Comparison of ENCODE assay signal across 7 cellular contexts in genomic region chr1:207309775-207310273, GRCh38.
DNase-seq lines count a peak whose midpoint lies in the region; ATAC-seq and FAIRE-seq lines count a peak whose summit lies in the region.

No MANE protein-coding gene starts in this region.

- H3K27me3 ChIP-seq in duodenal mucosa (ENCODE audit: control insufficient read depth in 1 of 2, insufficient read depth in 2 of 2, low read length in 2 of 2) (no peaks in the 10 kb centered on the region), muscle layer of duodenum (ENCODE audit: low read depth, low read length) (no peaks in the 10 kb centered on the region)

- FAIRE-seq in GM19239 (lab: Jason Lieb, UNC): peak; percentile 31

- H3K4me1 ChIP-seq in duodenal mucosa (ENCODE audit: control insufficient read depth in 1 of 2, insufficient read depth in 2 of 2, low read length in 2 of 2) (peaks cover 14 to 20% of the 10 kb centered on the region in 2 donors), muscle layer of duodenum (ENCODE audit: control insufficient read depth in 1 of 2, insufficient read depth in 2 of 2, low read length in 2 of 2) (peaks cover 4 to 15% of the 10 kb centered on the region in 2 donors)

- H3K9ac ChIP-seq in duodenal mucosa (ENCODE audit: low read depth in 1 of 2, low read length in 2 of 2): peak overlapping the region in 1 of 2 donors; percentile 3

- no peaks in the 10 kb centered on the region for H3K9me3 ChIP-seq in duodenal mucosa (ENCODE audit: control insufficient read depth in 1 of 2, low read length in 2 of 2)
- no peaks in the 10 kb centered on the region for H3K9me3 ChIP-seq in muscle layer of duodenum (ENCODE audit: control insufficient read depth in 1 of 2, low read length in 2 of 2)

- DNase-seq in GM19239 (ENCODE audit: insufficient read length, low spot score): no peak
- DNase-seq in OCI-M1 (lab: John Stamatoyannopoulos, UW): peak; percentile 96
- DNase-seq in NCI-H1048 (lab: John Stamatoyannopoulos, UW): no peak
- no peak for DNase-seq in NCI-H345 treated with DMSO at 0.1 percent for 48 hours (lab: John Stamatoyannopoulos, UW; ENCODE audit: unreplicated experiment)

- H3K36me3 ChIP-seq in duodenal mucosa (ENCODE audit: control insufficient read depth in 1 of 2, insufficient read depth in 2 of 2, low read length in 2 of 2) (no peaks in the 10 kb centered on the region), muscle layer of duodenum (ENCODE audit: control insufficient read depth in 1 of 2, insufficient read depth in 2 of 2, low read length in 2 of 2) (no peaks in the 10 kb centered on the region)

- ATAC-seq in HG03159 (IDR thresholded peaks at IDR 0.05; ENCODE audit: unreplicated experiment): no peak

- H3K4me3 ChIP-seq in duodenal mucosa (ENCODE audit: low read depth in 1 of 2, low read length in 2 of 2): peak overlapping the region; percentile 7 to 31
- no peak overlapping the region for H3K4me3 ChIP-seq in muscle layer of duodenum (ENCODE audit: low read depth in 1 of 2, low read length in 2 of 2)

- H3K27ac ChIP-seq in duodenal mucosa (ENCODE audit: low read depth, low read length) (no peak overlapping the region), muscle layer of duodenum (ENCODE audit: low read length) (peak overlapping the region; percentile 34)

Comparison
In these comparisons a context has a peak if more than half of its experiments do, and no peak if none do; other contexts are left out.
1. H3K4me3 ChIP-seq: peak in duodenal mucosa (2 of 2); none in muscle layer of duodenum (0 of 2).